ENCODE assay signal across 1 cellular context in the genomic region with DNA sequence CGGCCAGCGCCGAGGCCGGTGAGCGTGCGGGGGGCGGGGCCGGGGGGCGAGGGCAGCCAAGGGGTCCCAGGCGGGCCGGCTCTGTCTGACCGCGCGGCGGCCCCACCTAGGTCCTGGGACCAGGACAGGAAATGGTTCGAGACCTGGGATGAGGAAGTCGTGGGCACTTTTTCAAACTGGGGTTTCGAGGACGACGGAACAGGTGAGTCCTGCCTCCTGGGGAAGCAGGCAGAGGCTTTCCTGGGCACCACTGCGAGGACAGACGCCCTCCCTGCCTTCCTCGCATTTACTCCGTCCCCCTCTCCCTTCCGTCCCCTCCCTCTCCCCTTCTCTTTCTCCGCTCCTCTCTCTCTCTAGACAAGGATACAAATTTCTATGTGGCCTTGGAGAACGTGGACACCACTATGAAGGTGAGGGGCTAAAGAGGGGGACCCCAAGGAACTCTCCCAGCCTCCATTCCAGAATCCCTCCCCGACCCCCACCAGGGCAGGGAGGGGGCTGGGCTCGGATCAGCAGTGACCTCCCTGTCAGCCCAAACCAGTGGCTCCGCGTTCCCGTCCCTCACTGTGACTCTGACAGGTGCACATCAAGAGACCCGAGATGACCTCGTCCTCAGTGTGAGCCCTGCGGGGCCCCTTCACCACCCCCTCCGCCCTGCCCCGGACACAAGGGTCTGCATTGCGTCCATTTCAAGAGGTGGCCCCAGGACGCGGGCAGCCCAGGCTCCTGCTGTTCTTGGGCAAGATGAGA.
TF ChIP-seq lines count a peak whose summit lies in the region.

No MANE protein-coding gene starts in this region.

TF ChIP-seq in HEK293, 187 proteins besides CTCF, POLR2A, EP300 and RAD21 (continued from another document):
- TF ChIP-seq ZNF266 (tag by site-specific recombination; IDR thresholded peaks at IDR 0.05; ENCODE audit: low read depth) (no peak), ZNF350 (tag by site-specific recombination; IDR thresholded peaks at IDR 0.05) (no peak), HOXA7 (CRISPR knock-in tag; IDR thresholded peaks at IDR 0.05; ENCODE audit: borderline replicate concordance) (no peak), ZNF48 (tag by site-specific recombination; IDR thresholded peaks at IDR 0.05) (no peak), YY2 (tag by site-specific recombination; IDR thresholded peaks at IDR 0.05) (no peak), KLF16 (tag by site-specific recombination; IDR thresholded peaks at IDR 0.05) (no peak), ZSCAN30 (tag by site-specific recombination; IDR thresholded peaks at IDR 0.05) (peak; percentile 2; the same call in 1 of the 2 replicates), ZNF624 (tag by site-specific recombination; IDR thresholded peaks at IDR 0.05) (no peak)
